ENCODE assay signal across 8 cellular contexts in genomic region chr3:124584552-124585391, GRCh38.
A peak's percentile ranks its signal among the peaks of the same experiment; 100 is the strongest.
DNase-seq lines count a peak whose midpoint lies in the region; ATAC-seq and TF ChIP-seq lines count a peak whose summit lies in the region.

No MANE protein-coding gene starts in this region.

- peak overlapping the region; percentile 82 for H3K4me3 Mint-ChIP-seq in chondrocyte (ENCODE audit: unreplicated experiment)

- H3K27me3 Mint-ChIP-seq in chondrocyte (ENCODE audit: low read depth): peaks cover 5% of the 10 kb centered on the region

- H3K9me3 ChIP-seq in right lobe of liver: no peaks in the 10 kb centered on the region

- no peaks in the 10 kb centered on the region for H3K36me3 ChIP-seq in right lobe of liver

- 9% methylated on average over 6 of the region's 59 CpGs for WGBS in right lobe of liver (ENCODE audit: insufficient coverage, low coverage, low lambda C conversion rate, missing lambda C conversion rate)

- peak; percentile 91 for TF ChIP-seq POLR2A in right lobe of liver (IDR thresholded peaks at IDR 0.05)

- TF ChIP-seq CTCF in chondrocyte (IDR thresholded peaks at IDR 0.05) (no peak), right lobe of liver (IDR thresholded peaks at IDR 0.05) (no peak)

- peaks cover 2% of the 10 kb centered on the region for H3K36me3 Mint-ChIP-seq in chondrocyte (ENCODE audit: low read depth)

- intact Hi-C loops in right lobe of liver (cut with DNase I): no loop called here

- peaks cover 34% of the 10 kb centered on the region for H3K4me1 Mint-ChIP-seq in chondrocyte (ENCODE audit: low read depth)

- no peak overlapping the region for H3K27ac Mint-ChIP-seq in chondrocyte (ENCODE audit: unreplicated experiment)

- H3K4me3 ChIP-seq in right lobe of liver: peak overlapping the region; percentile 43 to 69 (median 64)

- peak overlapping the region; percentile 44 to 81 (median 67) for H3K27ac ChIP-seq in right lobe of liver

- ATAC-seq in right lobe of liver: peak; percentile 95 to 98 (median 97)

- no peaks in the 10 kb centered on the region for H3K9me3 Mint-ChIP-seq in chondrocyte (ENCODE audit: low read depth)

- H3K27me3 ChIP-seq in right lobe of liver: no peaks in the 10 kb centered on the region

- DNase-seq in A172 (ENCODE audit: low spot score): peak; percentile 53
- DNase-seq in GOT3 (lab: John Stamatoyannopoulos, UW): peak; percentile 22
- peak; percentile 4 for DNase-seq in T-helper 9 cell
- no peak for DNase-seq in chondrocyte (ENCODE audit: low spot score)
- DNase-seq in right lobe of liver: peak; percentile 92 to 97 (median 96)
- peak; percentile 27 for DNase-seq in stimulated activated CD4-positive, alpha-beta T cell treated with anti-CD3 and anti-CD28 coated beads, Interleukin-4, amount 100 ng/mL, for 1 hour
- no peak for DNase-seq in cortex of kidney (lab: John Stamatoyannopoulos, UW)
- DNase-seq in GM19240 (ENCODE audit: insufficient read length, low spot score): no peak

- peaks cover 0 to 19% (median 9%) of the 10 kb centered on the region in 4 donors for H3K4me1 ChIP-seq in right lobe of liver

Comparison
In these comparisons a context has a peak if more than half of its experiments do, and no peak if none do; other contexts are left out.
1. DNase-seq: peak in A172 (single experiment), GOT3 (single experiment), T-helper 9 cell (single experiment), right lobe of liver (3 of 3) and stimulated activated CD4-positive, alpha-beta T cell treated with anti-CD3 and anti-CD28 coated beads, Interleukin-4, amount 100 ng/mL, for 1 hour (single experiment); none in chondrocyte (single experiment), cortex of kidney (single experiment) and GM19240 (single experiment).